27 cellular contexts compared by ENCODE assay signal in the genomic region with DNA sequence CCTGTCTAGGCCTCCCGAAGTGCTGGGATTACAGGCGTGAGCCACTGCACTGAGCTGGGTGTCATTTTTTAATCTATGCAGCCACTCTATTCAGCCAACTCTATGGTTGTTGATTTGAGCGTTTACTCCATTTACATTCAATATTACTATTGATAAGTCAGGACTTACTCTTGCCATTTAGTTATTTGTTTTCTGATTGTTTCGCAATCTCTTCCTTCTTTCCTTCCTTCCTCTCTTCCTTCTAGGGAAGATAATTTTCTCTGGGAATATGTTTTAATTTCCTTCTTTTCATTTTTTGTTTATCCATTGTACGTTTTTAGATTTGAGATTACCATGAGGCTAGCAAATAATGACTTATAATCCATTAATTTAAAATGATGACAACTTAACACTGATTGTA.
"Had no signal": no experiment of that assay in that cellular context is flagged by ENCODE, and none has a peak within 500 bp of the region (broad histone marks: within the 10 kb centered on the region; RNA-seq: fewer than 3 reads in every experiment).

No MANE protein-coding gene starts in this region.

- H3K4me3 ChIP-seq: neural progenitor cell, ovary, psoas muscle, skin epidermis, smooth muscle cell, spleen, suprapubic skin, testis, tibial artery, transverse colon, upper lobe of right lung, uterus had no signal

- H3K27ac ChIP-seq: neural progenitor cell, ovary, parathyroid adenoma, psoas muscle, skin epidermis, spleen, suprapubic skin, testis, tibial artery, transverse colon, upper lobe of right lung, uterus had no signal

- H3K36me3 ChIP-seq: neural progenitor cell, ovary, spleen, suprapubic skin, tibial artery, transverse colon, upper lobe of right lung, uterus had no signal

- H2AFZ ChIP-seq: neural progenitor cell, parathyroid adenoma had no signal

- H3K27me3 ChIP-seq: neural progenitor cell, ovary, spleen, suprapubic skin, testis, tibial artery, transverse colon, upper lobe of right lung, uterus had no signal

- H3K9ac ChIP-seq: neural progenitor cell, parathyroid adenoma had no signal

- H3K79me2 ChIP-seq: parathyroid adenoma had no signal

- H3K9me3 ChIP-seq: ovary, psoas muscle, suprapubic skin, testis, tibial artery, transverse colon, upper lobe of right lung, uterus had no signal

- H3K4me1 ChIP-seq: neural progenitor cell, parathyroid adenoma, psoas muscle, spleen, suprapubic skin, testis, tibial artery, transverse colon, upper lobe of right lung, uterus had no signal

- H3K4me2 ChIP-seq: neural progenitor cell, smooth muscle cell had no signal

- ATAC-seq: natural killer cell; psoas muscle; right cardiac atrium; sciatic nerve; stimulated activated memory B cell treated with anti-CD40 and anti-IgM and Interleukin-4, amounts not matched to agents 10 μg/mL and 1 μg/mL and 100 μg/mL, for 72 hours; stimulated activated naive CD8-positive, alpha-beta T cell treated with anti-CD3 and anti-CD28 coated beads, Interleukin-15, amount 100 ng/mL, for 72 hours; stimulated activated naive CD8-positive, alpha-beta T cell treated with anti-CD3 and anti-CD28 coated beads, Interleukin-15, Interleukin-2, amounts not matched to agents 100 U/mL and 50 U/mL, for 24 hours; upper lobe of right lung had no signal

- DNase-seq: natural killer cell; occipital lobe; ovary; psoas muscle; right cardiac atrium; spleen; stimulated activated CD4-positive, alpha-beta T cell treated with anti-CD3 and anti-CD28 coated beads, Interleukin-12 subunit alpha, Interleukin-12 subunit beta, amount 100 ng/mL, for 4 hours; stimulated activated CD4-positive, alpha-beta T cell treated with anti-CD3 and anti-CD28 coated beads, Interleukin-1b, Interleukin-23, amount 100 ng/mL, for 48 hours; stimulated activated CD4-positive, alpha-beta T cell treated with anti-CD3 and anti-CD28 coated beads, Interleukin-4, amount 100 ng/mL, for 1 hour; stimulated activated CD4-positive, alpha-beta T cell treated with anti-CD3 and anti-CD28 coated beads, Interleukin-4, amount 100 ng/mL, for 4 hours; stimulated activated CD8-positive, alpha-beta memory T cell treated with anti-CD3 and anti-CD28 coated beads, Interleukin-4, amount 100 ng/mL, for 48 hours; stimulated activated naive CD4-positive, alpha-beta T cell; stimulated activated naive CD8-positive, alpha-beta T cell treated with anti-CD3 and anti-CD28 coated beads, Interleukin-15, amount 100 ng/mL, for 72 hours; stimulated activated naive CD8-positive, alpha-beta T cell treated with anti-CD3 and anti-CD28 coated beads, Interleukin-15, Interleukin-2, amounts not matched to agents 100 U/mL and 50 U/mL, for 24 hours; substantia nigra; testis; tibial artery; transverse colon; upper lobe of right lung; uterus had no signal
